Comparison of ENCODE assay signal across 12 cellular contexts in genomic region chr7:158706273-158706704, GRCh38. TPM values are rescaled to one million over a fixed set of nuclear protein-coding genes. Genes with fewer than 3 reads are reported as not detected.
A peak's percentile ranks its signal among the peaks of the same experiment; 100 is the strongest.
DNase-seq lines count a peak whose midpoint lies in the region; TF ChIP-seq lines count a peak whose summit lies in the region.
"Had no signal": no experiment of that assay in that cellular context is flagged by ENCODE, and none has a peak within 500 bp of the region (broad histone marks: within the 10 kb centered on the region; RNA-seq: fewer than 3 reads in every experiment).

No MANE protein-coding gene starts in this region.

- H3K4me1 Mint-ChIP-seq in Caco-2 (ENCODE audit: low read depth, unreplicated experiment) (peaks cover 24% of the 10 kb centered on the region), glutamatergic neuron (ENCODE audit: low read depth, unreplicated experiment) (peaks cover 19% of the 10 kb centered on the region)

- H3K4me3 ChIP-seq in BLaER1 treated with 17β-estradiol and CSF1 and Interleukin-3, amounts not matched to agents 10 nM and 100 nM = peak overlapping the region in 6 of 10 experiments; percentile 73 to 99 (median 91); a peak in 5 of 20 replicates
- no peak overlapping the region for H3K4me3 ChIP-seq in Caco-2 (ENCODE audit: low read depth, low read length)
- no peak overlapping the region for H3K4me3 ChIP-seq in OCI-LY7 (ENCODE audit: low read depth, low read length, poor library complexity, severe bottlenecking)

- CTCF ChIA-PET in Caco-2 (lab: Charles Lee) (no interaction called here), OCI-LY7 (lab: Charles Lee; ENCODE audit: unreplicated experiment) (interaction anchor here (1.0 kb wide), 1 partner anchor 271 kb away, joined by 4 read pairs; no protein-coding TSS in a partner anchor)

- H3K27me3 Mint-ChIP-seq in Caco-2 (ENCODE audit: insufficient read depth, unreplicated experiment) (no peaks in the 10 kb centered on the region), glutamatergic neuron (ENCODE audit: unreplicated experiment) (peaks cover 12% of the 10 kb centered on the region)

- peaks cover 42 to 68% (median 56%) of the 10 kb centered on the region in 10 experiments for H3K4me1 ChIP-seq in BLaER1 treated with 17β-estradiol and CSF1 and Interleukin-3, amounts not matched to agents 10 nM and 100 nM
- peaks cover 12% of the 10 kb centered on the region for H3K4me1 ChIP-seq in Caco-2
- peaks cover 19% of the 10 kb centered on the region for H3K4me1 ChIP-seq in OCI-LY7 (ENCODE audit: insufficient read depth, low read length, poor library complexity, severe bottlenecking)

- intact Hi-C loops in Caco-2 (cut with micrococcal nuclease; ENCODE audit: unreplicated experiment) (loop anchor here (10.0 kb wide), 1 partner anchor 159 kb away; no protein-coding TSS in a partner anchor), OCI-LY7 (cut with micrococcal nuclease; ENCODE audit: unreplicated experiment) (no loop called here)

- H3K9me2 ChIP-seq in OCI-LY7 (ENCODE audit: insufficient read depth, low read length) = no peaks in the 10 kb centered on the region

- no TSS peak for BruUV-seq in Caco-2 (replicated peaks; lab: Mats Ljungman, UMichigan)
- BruUV-seq in OCI-LY7 (replicated peaks; lab: Mats Ljungman, UMichigan) = no TSS peak

- H3K9me3 Mint-ChIP-seq in Caco-2 (ENCODE audit: unreplicated experiment) = no peaks in the 10 kb centered on the region
- H3K9me3 Mint-ChIP-seq in glutamatergic neuron (ENCODE audit: unreplicated experiment) = peaks cover 11% of the 10 kb centered on the region

- DNase-seq in Caco-2 (no peak), glutamatergic neuron (no peak), pons (ENCODE audit: low spot score) (no peak), OCI-LY7 (ENCODE audit: low spot score) (no peak)
- no peak for DNase-seq in NK-92 treated with Interleukin-12 subunit alpha and Interleukin-12 subunit beta, amount 100 ng/mL, for 24 hours (lab: John Stamatoyannopoulos, UW)
- DNase-seq: cerebellar nuclear complex, esophagus squamous epithelium, NCI-H226 had no signal

- H4K20me1 ChIP-seq in BLaER1 treated with 17β-estradiol and CSF1 and Interleukin-3, amounts not matched to agents 10 nM and 100 nM = peaks cover 0 to 6% (median 0%) of the 10 kb centered on the region in 11 experiments; a peak in 2 of 22 replicates
- peaks cover 10% of the 10 kb centered on the region for H4K20me1 ChIP-seq in OCI-LY7 (ENCODE audit: insufficient read depth, low read length)

- H3K36me3 Mint-ChIP-seq in Caco-2 (ENCODE audit: insufficient read depth, unreplicated experiment) (peaks cover 13% of the 10 kb centered on the region), glutamatergic neuron (ENCODE audit: unreplicated experiment) (peaks cover 7% of the 10 kb centered on the region)

- TF ChIP-seq CTCF in Caco-2 (IDR thresholded peaks at IDR 0.05; ENCODE audit: insufficient read depth in 1 of 2, low read depth in 1 of 2, low read length in 1 of 2, severe bottlenecking in 1 of 2, unreplicated experiment in 1 of 2) = no peak
- TF ChIP-seq CTCF in VCaP (conservative IDR thresholded peaks at IDR 0.05) = no peak
- TF ChIP-seq CTCF in glutamatergic neuron (IDR thresholded peaks at IDR 0.05; ENCODE audit: partially characterized antibody, unreplicated experiment) = no peak
- no peak for TF ChIP-seq CTCF in OCI-LY7 (conservative IDR thresholded peaks at IDR 0.05; ENCODE audit: low read length)

- POLR2A ChIA-PET in Caco-2 (lab: Charles Lee) = no interaction called here
- POLR2A ChIA-PET in OCI-LY7 (lab: Charles Lee) = interaction anchor here (0.5 kb wide), 1 partner anchor 50 kb away, joined by 5 read pairs; no protein-coding TSS in a partner anchor

- peak overlapping the region; percentile 87 for H3K4me3 Mint-ChIP-seq in Caco-2 (ENCODE audit: unreplicated experiment)
- H3K4me3 Mint-ChIP-seq in glutamatergic neuron (ENCODE audit: unreplicated experiment) = peak overlapping the region; percentile 39

- peak overlapping the region in 8 of 11 experiments; percentile 16 to 98 (median 95); a peak in 7 of 22 replicates for H3K9ac ChIP-seq in BLaER1 treated with 17β-estradiol and CSF1 and Interleukin-3, amounts not matched to agents 10 nM and 100 nM

- H2AFZ ChIP-seq in OCI-LY7 (ENCODE audit: low read length) = no peak overlapping the region

- H3K27me3 ChIP-seq in BLaER1 treated with 17β-estradiol and CSF1 and Interleukin-3, amounts not matched to agents 10 nM and 100 nM = no peaks in the 10 kb centered on the region
- H3K27me3 ChIP-seq in Caco-2 (replicated peaks; ENCODE audit: control insufficient read depth, insufficient read depth, low read length) = no peaks in the 10 kb centered on the region
- H3K27me3 ChIP-seq: esophagus squamous epithelium, right atrium auricular region had no signal

- H3K79me2 ChIP-seq in OCI-LY7 (ENCODE audit: insufficient read depth, low read depth, low read length) = peaks cover 32% of the 10 kb centered on the region

- peak overlapping the region in 2 of 11 experiments; percentile 95 to 99; a peak in 3 of 22 replicates for H3K27ac ChIP-seq in BLaER1 treated with 17β-estradiol and CSF1 and Interleukin-3, amounts not matched to agents 10 nM and 100 nM
- peak overlapping the region; percentile 96; the same call in 1 of the 2 replicates for H3K27ac ChIP-seq in VCaP
- H3K27ac ChIP-seq in OCI-LY7 (ENCODE audit: low read depth, low read length, poor library complexity, severe bottlenecking) = no peak overlapping the region
- H3K27ac ChIP-seq: HL-60 had no signal

- H3K4me2 ChIP-seq in BLaER1 treated with 17β-estradiol and CSF1 and Interleukin-3, amounts not matched to agents 10 nM and 100 nM = peak overlapping the region in 9 of 11 experiments; percentile 88 to 99 (median 94); a peak in 16 of 22 replicates
- no peak overlapping the region for H3K4me2 ChIP-seq in OCI-LY7 (ENCODE audit: low read length)

- peaks cover 28 to 48% (median 41%) of the 10 kb centered on the region in 11 experiments for H3K9me3 ChIP-seq in BLaER1 treated with 17β-estradiol and CSF1 and Interleukin-3, amounts not matched to agents 10 nM and 100 nM (replicated peaks in 1 of 11)
- H3K9me3 ChIP-seq in Caco-2 (peaks cover 8% of the 10 kb centered on the region; the same call in 1 of the 2 replicates), OCI-LY7 (ENCODE audit: low read length) (peaks cover 11% of the 10 kb centered on the region)
- H3K9me3 ChIP-seq: esophagus squamous epithelium, right atrium auricular region had no signal

- H3K27ac Mint-ChIP-seq in Caco-2 (ENCODE audit: unreplicated experiment) = peak overlapping the region; percentile 51
- H3K27ac Mint-ChIP-seq in glutamatergic neuron (ENCODE audit: unreplicated experiment) = peak overlapping the region; percentile 50

- peaks cover 12 to 38% (median 23%) of the 10 kb centered on the region in 11 experiments; a peak in 20 of 22 replicates for H3K36me3 ChIP-seq in BLaER1 treated with 17β-estradiol and CSF1 and Interleukin-3, amounts not matched to agents 10 nM and 100 nM
- H3K36me3 ChIP-seq in Caco-2 (ENCODE audit: control insufficient read depth, insufficient read depth, low read length) (no peaks in the 10 kb centered on the region), OCI-LY7 (ENCODE audit: insufficient read depth, low read length) (peaks cover 18% of the 10 kb centered on the region)
- H3K36me3 ChIP-seq: right atrium auricular region had no signal

RNA-seq across cellular contexts. Expression of gene NCAPG2, which starts 1.7 kb away (rescaled TPM):
- total RNA-seq in Caco-2 (2022) (67.3 and 67.6 TPM in 2 replicates), glutamatergic neuron (ENCODE audit: unreplicated experiment) (27.2 TPM), OCI-LY7 (2022) (111 and 122 TPM in 2 replicates)
- total RNA-seq in OCI-LY7 (2014; rRNA removed; shearing (Covaris generic)) = 61.8 and 67.9 TPM in 2 replicates

Comparison
In these comparisons a context has a peak if more than half of its experiments do, and no peak if none do; other contexts are left out.
1. H3K4me3 ChIP-seq: peak in BLaER1 treated with 17β-estradiol and CSF1 and Interleukin-3, amounts not matched to agents 10 nM and 100 nM (6 of 10); none in Caco-2 (single experiment) and OCI-LY7 (single experiment).